ENCODE assay signal across 9 cellular contexts in the genomic region with DNA sequence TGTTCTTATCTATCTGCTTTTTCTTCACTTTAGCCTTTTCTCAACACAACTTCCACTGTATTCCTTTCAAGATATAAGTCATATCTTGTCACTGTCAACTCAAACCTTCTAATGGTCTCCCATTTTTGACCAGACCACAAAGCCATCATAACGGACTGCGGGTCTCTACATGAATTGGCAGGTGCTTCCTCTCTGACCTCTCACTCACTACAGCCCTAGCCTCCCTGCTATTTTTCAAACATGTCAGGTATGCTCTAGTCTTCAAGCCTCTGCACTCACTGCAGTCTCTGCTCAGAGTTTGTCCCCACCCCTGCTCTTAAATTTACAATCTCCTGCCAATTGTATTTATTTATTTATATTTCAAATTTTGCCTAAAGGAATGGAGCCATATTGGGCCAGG.
"Had no signal": no experiment of that assay in that cellular context is flagged by ENCODE, and none has a peak within 500 bp of the region (broad histone marks: within the 10 kb centered on the region; RNA-seq: fewer than 3 reads in every experiment).

No MANE protein-coding gene starts in this region.

- ATAC-seq: HCT116, K562 had no signal

- H3K27ac ChIP-seq: GM23248 had no signal

- H3K27ac Mint-ChIP-seq: HFFc6 had no signal

- H3K9me3 ChIP-seq: HAP-1 had no signal

- H3K4me3 Mint-ChIP-seq: HFFc6 had no signal

- H3K4me3 ChIP-seq: GM23248, HAP-1, K562 had no signal

- DNase-seq: GM23248, GOT3, H7, HFFc6, IMR-90 had no signal

- H3K9ac ChIP-seq: GM23248 had no signal

- H3K9me3 Mint-ChIP-seq: HFFc6 had no signal

- H2AFZ ChIP-seq: GM23248 had no signal

- FAIRE-seq: HTR-8/SVneo, K562 had no signal

- H3K36me3 ChIP-seq: HAP-1 had no signal
